In the genomic region with DNA sequence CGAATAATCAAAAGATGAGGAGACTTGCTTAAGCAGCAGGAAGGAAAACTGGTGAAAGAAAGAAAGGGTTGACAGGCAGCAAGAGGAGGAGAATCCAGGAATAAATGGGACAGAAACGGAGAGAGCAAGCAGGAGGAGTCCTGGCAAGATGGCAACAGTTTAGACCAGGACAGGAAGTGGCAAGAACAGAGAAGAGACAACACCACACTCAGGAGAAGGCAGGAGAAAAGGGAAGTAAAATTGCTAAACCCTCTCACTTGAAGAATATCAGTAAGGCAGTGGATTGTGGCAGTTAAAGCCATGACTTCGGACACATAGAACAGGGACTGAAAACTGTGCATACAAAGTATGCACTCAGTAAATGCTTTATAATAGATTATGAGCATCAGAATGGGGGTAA, we compare ENCODE assay signal across 18 cellular contexts.
DNase-seq lines count a peak whose midpoint lies in the region; ATAC-seq and TF ChIP-seq lines count a peak whose summit lies in the region.
"Had no signal": no experiment of that assay in that cellular context is flagged by ENCODE, and none has a peak within 500 bp of the region (broad histone marks: within the 10 kb centered on the region; RNA-seq: fewer than 3 reads in every experiment).

No MANE protein-coding gene starts in this region.

- no peak for TF ChIP-seq CTCF in neural progenitor cell (IDR thresholded peaks at IDR 0.05)

- peaks cover 18% of the 10 kb centered on the region for H3K4me1 Mint-ChIP-seq in neural progenitor cell
- H3K4me1 Mint-ChIP-seq: IgD-negative memory B cell had no signal

- H4K20me1 ChIP-seq in neural progenitor cell (ENCODE audit: low read depth) = no peaks in the 10 kb centered on the region

- peaks cover 23% of the 10 kb centered on the region for H3K4me1 ChIP-seq in neural progenitor cell
- H3K4me1 ChIP-seq: esophagus muscularis mucosa, sigmoid colon, transverse colon had no signal

- peaks cover 3% of the 10 kb centered on the region for H3K9me3 Mint-ChIP-seq in neural progenitor cell
- H3K9me3 Mint-ChIP-seq: T-cell had no signal

- H3K79me2 ChIP-seq in neural progenitor cell (ENCODE audit: low read depth) = no peaks in the 10 kb centered on the region

- no peaks in the 10 kb centered on the region for H3K36me3 ChIP-seq in neural progenitor cell
- H3K36me3 ChIP-seq: esophagus muscularis mucosa, sigmoid colon, transverse colon had no signal

- no peak overlapping the region for H3K9ac ChIP-seq in neural progenitor cell

- H3K36me3 Mint-ChIP-seq in neural progenitor cell = no peaks in the 10 kb centered on the region
- H3K36me3 Mint-ChIP-seq: IgD-negative memory B cell, T-cell had no signal

- peaks cover 4% of the 10 kb centered on the region for H3K27me3 Mint-ChIP-seq in neural progenitor cell (ENCODE audit: insufficient read depth, low read depth)
- H3K27me3 Mint-ChIP-seq: T-cell had no signal

- no peak overlapping the region for H2AFZ ChIP-seq in neural progenitor cell (replicated peaks)

- H3K4me3 Mint-ChIP-seq in neural progenitor cell = no peak overlapping the region
- H3K4me3 Mint-ChIP-seq: IgD-negative memory B cell, T-cell had no signal

- DNase-seq in OCI-M1 (lab: John Stamatoyannopoulos, UW) (peak; percentile 74), neural progenitor cell (ENCODE audit: low spot score) (no peak), NCI-H2196 treated with DMSO at 0.1 percent for 48 hours (lab: John Stamatoyannopoulos, UW; ENCODE audit: unreplicated experiment) (no peak), nucleus accumbens (lab: John Stamatoyannopoulos, UW) (no peak), hippocampal formation (lab: John Stamatoyannopoulos, UW) (no peak), hepatic stellate cell (ENCODE audit: low spot score) (no peak)
- DNase-seq: activated CD4-positive, CD25-positive, alpha-beta regulatory T cell; activated naive CD4-positive, alpha-beta T cell; dermis blood vessel endothelial cell; glutamatergic neuron; NCI-H2227 treated with DMSO at 0.1 percent for 48 hours; sigmoid colon; T-cell; transverse colon had no signal

- H3F3A ChIP-seq in neural progenitor cell (ENCODE audit: low read depth) = peaks cover 8% of the 10 kb centered on the region

- H3K27ac Mint-ChIP-seq in neural progenitor cell = no peak overlapping the region
- H3K27ac Mint-ChIP-seq: IgD-negative memory B cell, T-cell had no signal

- H3K27me3 ChIP-seq in neural progenitor cell = no peaks in the 10 kb centered on the region
- H3K27me3 ChIP-seq: esophagus muscularis mucosa, sigmoid colon, transverse colon had no signal

- no peaks in the 10 kb centered on the region for H3K9me3 ChIP-seq in neural progenitor cell (ENCODE audit: low read depth)
- H3K9me3 ChIP-seq: esophagus muscularis mucosa, sigmoid colon, transverse colon had no signal

- ATAC-seq in GM19397 (IDR thresholded peaks at IDR 0.05; ENCODE audit: unreplicated experiment) = peak; percentile 65
- peak; percentile 51 for ATAC-seq in HG03060 (IDR thresholded peaks at IDR 0.05; ENCODE audit: low read depth, unreplicated experiment)
- ATAC-seq: T-cell had no signal

- H3K27ac ChIP-seq in neural progenitor cell = no peak overlapping the region
- H3K27ac ChIP-seq: esophagus muscularis mucosa, sigmoid colon, transverse colon had no signal

- no peak overlapping the region for H3K4me3 ChIP-seq in neural progenitor cell
- H3K4me3 ChIP-seq: esophagus muscularis mucosa, sigmoid colon, transverse colon had no signal

- peak overlapping the region; percentile 24 for H3K4me2 ChIP-seq in neural progenitor cell
